37 cellular contexts compared by ENCODE assay signal in the genomic region with DNA sequence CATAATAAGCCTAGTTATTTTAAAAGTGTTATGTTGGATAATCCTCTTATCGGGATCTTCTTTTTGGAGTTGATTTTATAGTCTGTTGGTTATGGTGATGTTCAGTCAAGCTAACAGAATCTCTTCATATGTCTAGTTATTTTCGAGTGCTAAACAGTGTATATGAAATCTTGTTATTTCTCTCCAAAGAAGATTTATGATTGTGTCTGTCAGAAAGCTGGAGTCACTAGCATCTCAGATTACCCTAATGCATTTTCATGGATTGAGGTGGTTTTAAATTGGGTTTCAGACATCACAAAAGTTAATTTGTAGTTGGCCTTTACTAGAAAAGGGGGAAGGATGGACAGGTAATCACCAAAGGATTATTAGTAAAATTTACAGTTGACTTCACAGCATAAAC. TPM values are rescaled to one million over a fixed set of nuclear protein-coding genes. Genes with fewer than 3 reads are reported as not detected.
"Had no signal": no experiment of that assay in that cellular context is flagged by ENCODE, and none has a peak within 500 bp of the region (broad histone marks: within the 10 kb centered on the region; RNA-seq: fewer than 3 reads in every experiment).

No MANE protein-coding gene starts in this region.

- H3K9me3 ChIP-seq: ascending aorta had no signal

- DNase-seq: activated CD4-positive, alpha-beta memory T cell treated with anti-CD3 and anti-CD28 coated beads, Interleukin-2, amount 10 ng/mL, durations not matched to agents 7 days and 5 days; activated CD4-positive, alpha-beta T cell treated with anti-CD3 and anti-CD28 coated beads for 1 hour; activated CD4-positive, alpha-beta T cell treated with anti-CD3 and anti-CD28 coated beads for 36 hours; activated CD4-positive, alpha-beta T cell treated with anti-CD3 and anti-CD28 coated beads for 48 hours; activated CD4-positive, alpha-beta T cell treated with anti-CD3 and anti-CD28 coated beads, Interleukin-2, amount 10 ng/mL, durations not matched to agents 7 days and 5 days; activated CD4-positive, alpha-beta T cell treated with anti-CD3 and anti-CD28 coated beads, Interleukin-2, amount 50 U/mL, for 48 hours; activated CD4-positive, CD25-positive, alpha-beta regulatory T cell; activated CD8-positive, alpha-beta memory T cell treated with anti-CD3 and anti-CD28 coated beads for 24 hours; activated CD8-positive, alpha-beta memory T cell treated with anti-CD3 and anti-CD28 coated beads, Interleukin-2, amount 10 ng/mL, durations not matched to agents 7 days and 5 days; activated CD8-positive, alpha-beta memory T cell treated with anti-CD3 and anti-CD28 coated beads, Interleukin-2, amount 50 U/mL, for 48 hours; activated CD8-positive, alpha-beta T cell treated with anti-CD3 and anti-CD28 coated beads, Interleukin-2, amount 10 ng/mL, durations not matched to agents 7 days and 5 days; activated effector memory CD4-positive, alpha-beta T cell treated with Interleukin-2 at 50 U/mL for 16 hours; activated gamma-delta T cell; activated naive CD4-positive, alpha-beta T cell treated with anti-CD3 and anti-CD28 coated beads, Interleukin-2, amount 10 ng/mL, durations not matched to agents 7 days and 5 days; activated naive CD4-positive, alpha-beta T cell treated with Interleukin-2 at 50 U/mL for 16 hours; activated naive CD8-positive, alpha-beta T cell treated with anti-CD3 and anti-CD28 coated beads, Interleukin-2, amount 10 ng/mL, durations not matched to agents 7 days and 5 days; activated naive CD8-positive, alpha-beta T cell treated with anti-CD3 and anti-CD28 coated beads, Interleukin-2, amount 50 U/mL, for 24 hours; activated T-cell treated with anti-CD3 and anti-CD28 coated beads, Interleukin-2, amount 50 U/mL, for 24 hours; activated T-cell treated with anti-CD3 and anti-CD28 coated beads, Interleukin-2, amount 50 U/mL, for 48 hours; amygdala; anterior cingulate cortex; caudate nucleus; cerebellar nuclear complex; T-helper 2 cell; T-helper 9 cell had no signal

- H3K4me3 ChIP-seq: ascending aorta, cardiac muscle cell had no signal

- ATAC-seq: activated CD4-positive, alpha-beta T cell treated with anti-CD3 and anti-CD28 coated beads for 36 hours; activated CD4-positive, CD25-positive, alpha-beta regulatory T cell treated with anti-CD3 and anti-CD28 coated beads, Interleukin-2, amount 50 U/mL, for 24 hours; activated CD8-positive, alpha-beta memory T cell treated with anti-CD3 and anti-CD28 coated beads, Interleukin-2, amount 10 ng/mL, durations not matched to agents 7 days and 5 days; activated CD8-positive, alpha-beta T cell treated with anti-CD3 and anti-CD28 coated beads, Interleukin-2, amount 10 ng/mL, durations not matched to agents 7 days and 5 days; activated naive CD8-positive, alpha-beta T cell treated with anti-CD3 and anti-CD28 coated beads, Interleukin-2, amount 50 U/mL, for 24 hours had no signal

- H3K4me1 ChIP-seq: ascending aorta had no signal

- H3K36me3 ChIP-seq: ascending aorta, cardiac muscle cell had no signal

- H3K27me3 ChIP-seq: ascending aorta, cardiac muscle cell had no signal

- H3K27ac ChIP-seq: ascending aorta, cardiac muscle cell, VCaP had no signal

- H3K27ac Mint-ChIP-seq: activated CD4-positive, alpha-beta memory T cell treated with anti-CD3 and anti-CD28 coated beads, Interleukin-2, amount 10 ng/mL, durations not matched to agents 7 days and 5 days; activated CD4-positive, alpha-beta T cell treated with anti-CD3 and anti-CD28 coated beads for 36 hours; activated CD4-positive, alpha-beta T cell treated with anti-CD3 and anti-CD28 coated beads, Interleukin-2, amount 10 ng/mL, durations not matched to agents 7 days and 5 days; activated CD8-positive, alpha-beta memory T cell treated with anti-CD3 and anti-CD28 coated beads, Interleukin-2, amount 10 ng/mL, durations not matched to agents 7 days and 5 days; activated CD8-positive, alpha-beta T cell treated with anti-CD3 and anti-CD28 coated beads, Interleukin-2, amount 10 ng/mL, durations not matched to agents 7 days and 5 days; activated naive CD4-positive, alpha-beta T cell treated with anti-CD3 and anti-CD28 coated beads, Interleukin-2, amount 10 ng/mL, durations not matched to agents 7 days and 5 days; activated naive CD4-positive, alpha-beta T cell treated with anti-CD3 and anti-CD28 coated beads, Interleukin-2, amount 50 U/mL, for 24 hours; activated naive CD8-positive, alpha-beta T cell; activated naive CD8-positive, alpha-beta T cell treated with anti-CD3 and anti-CD28 coated beads, Interleukin-2, amount 10 ng/mL, durations not matched to agents 7 days and 5 days; activated naive CD8-positive, alpha-beta T cell treated with anti-CD3 and anti-CD28 coated beads, Interleukin-2, amount 50 U/mL, for 24 hours; activated T-cell treated with anti-CD3 and anti-CD28 coated beads, Interleukin-2, amount 50 U/mL, for 24 hours; activated T-helper 2 cell treated with anti-CD3 and anti-CD28 coated beads, Interferon-gamma antibody, Interleukin-2, Interleukin-4, amounts not matched to agents 10 μg/mL and 5 μg/mL and 100 μg/mL, durations not matched to agents 14 hours and 24 hours and 36 hours; brain; T-helper 2 cell treated with Interferon-gamma antibody and Interleukin-4, amounts not matched to agents 5 μg/mL and 100 μg/mL, for 36 hours had no signal

- H3K4me3 Mint-ChIP-seq: activated CD4-positive, alpha-beta memory T cell treated with anti-CD3 and anti-CD28 coated beads, Interleukin-2, amount 10 ng/mL, durations not matched to agents 7 days and 5 days; activated CD4-positive, alpha-beta T cell treated with anti-CD3 and anti-CD28 coated beads for 36 hours; activated CD4-positive, alpha-beta T cell treated with anti-CD3 and anti-CD28 coated beads, Interleukin-2, amount 10 ng/mL, durations not matched to agents 7 days and 5 days; activated CD8-positive, alpha-beta memory T cell treated with anti-CD3 and anti-CD28 coated beads, Interleukin-2, amount 10 ng/mL, durations not matched to agents 7 days and 5 days; activated CD8-positive, alpha-beta T cell treated with anti-CD3 and anti-CD28 coated beads, Interleukin-2, amount 10 ng/mL, durations not matched to agents 7 days and 5 days; activated naive CD4-positive, alpha-beta T cell treated with anti-CD3 and anti-CD28 coated beads, Interleukin-2, amount 10 ng/mL, durations not matched to agents 7 days and 5 days; activated naive CD4-positive, alpha-beta T cell treated with anti-CD3 and anti-CD28 coated beads, Interleukin-2, amount 50 U/mL, for 24 hours; activated naive CD8-positive, alpha-beta T cell; activated naive CD8-positive, alpha-beta T cell treated with anti-CD3 and anti-CD28 coated beads, Interleukin-2, amount 10 ng/mL, durations not matched to agents 7 days and 5 days; activated naive CD8-positive, alpha-beta T cell treated with anti-CD3 and anti-CD28 coated beads, Interleukin-2, amount 50 U/mL, for 24 hours; activated T-cell treated with anti-CD3 and anti-CD28 coated beads, Interleukin-2, amount 50 U/mL, for 24 hours; brain; central memory CD8-positive, alpha-beta T cell; T-helper 2 cell treated with Interferon-gamma antibody and Interleukin-4, amounts not matched to agents 5 μg/mL and 100 μg/mL, for 36 hours had no signal

- H3K4me1 Mint-ChIP-seq: activated naive CD4-positive, alpha-beta T cell treated with anti-CD3 and anti-CD28 coated beads, Interleukin-2, amount 50 U/mL, for 24 hours; brain; central memory CD8-positive, alpha-beta T cell had no signal

- H3K27me3 Mint-ChIP-seq: activated naive CD4-positive, alpha-beta T cell treated with anti-CD3 and anti-CD28 coated beads, Interleukin-2, amount 10 ng/mL, durations not matched to agents 7 days and 5 days had no signal

- H3K9me3 Mint-ChIP-seq: central memory CD8-positive, alpha-beta T cell had no signal

- H3K36me3 Mint-ChIP-seq: activated naive CD4-positive, alpha-beta T cell treated with anti-CD3 and anti-CD28 coated beads, Interleukin-2, amount 10 ng/mL, durations not matched to agents 7 days and 5 days; brain had no signal

RNA-seq across cellular contexts. Expression of a gene that starts 13.3 kb away (rescaled TPM):
- total RNA-seq: activated CD8-positive, alpha-beta T cell treated with anti-CD3 and anti-CD28 coated beads, Interleukin-2, amount 10 ng/mL, durations not matched to agents 7 days and 5 days; activated naive CD8-positive, alpha-beta T cell treated with anti-CD3 and anti-CD28 coated beads, Interleukin-2, amount 10 ng/mL, durations not matched to agents 7 days and 5 days; activated T-helper 2 cell treated with anti-CD3 and anti-CD28 coated beads, Interferon-gamma antibody, Interleukin-2, Interleukin-4, amounts not matched to agents 10 μg/mL and 5 μg/mL and 100 μg/mL, durations not matched to agents 14 hours and 24 hours and 36 hours; ascending aorta; bronchial epithelial cell; chondrocyte had no signal

RNA-seq across cellular contexts. Expression of a gene that starts 27.0 kb away (rescaled TPM):
- total RNA-seq: ascending aorta, bronchial epithelial cell had no signal
